ENCODE assay signal across 8 cellular contexts in genomic region chr20:62832212-62832922, GRCh38. TPM values are rescaled to one million over a fixed set of nuclear protein-coding genes. Genes with fewer than 3 reads are reported as not detected.
DNase-seq lines count a peak whose midpoint lies in the region; ATAC-seq and TF ChIP-seq lines count a peak whose summit lies in the region.

No MANE protein-coding gene starts in this region.

- H3K36me3 Mint-ChIP-seq in CD4-positive, alpha-beta T cell (ENCODE audit: low read depth) = no peaks in the 10 kb centered on the region
- no peaks in the 10 kb centered on the region for H3K36me3 Mint-ChIP-seq in activated naive CD8-positive, alpha-beta T cell treated with anti-CD3 and anti-CD28 coated beads, Interleukin-2, amount 10 ng/mL, durations not matched to agents 7 days and 5 days

- no peaks in the 10 kb centered on the region for H3K27me3 ChIP-seq in CD4-positive, alpha-beta T cell (ENCODE audit: control insufficient read depth, insufficient read depth, low read length)

- POLR2A ChIA-PET in CD4-positive, alpha-beta T cell (lab: Charles Lee) = no interaction called here
- POLR2A ChIA-PET in activated naive CD8-positive, alpha-beta T cell treated with anti-CD3 and anti-CD28 coated beads, Interleukin-2, amount 10 ng/mL, durations not matched to agents 7 days and 5 days (lab: Charles Lee) = interaction anchor here (0.6 to 0.7 kb wide), 2 partner anchors 26 to 39 kb away, joined by 3 read pairs; no protein-coding TSS in a partner anchor

- CTCF ChIA-PET in CD4-positive, alpha-beta T cell (lab: Charles Lee) = no interaction called here

- 65 to 74% methylated on average over 20 to 22 of the region's 22 CpGs for WGBS in mesodermal cell (ENCODE audit: insufficient coverage in 2 of 2), 2 experiments

- intact Hi-C loops in CD4-positive, alpha-beta T cell (cut with DNase I, micrococcal nuclease) = no loop called here

- DNase-seq in CD4-positive, alpha-beta T cell = peak in 1 of 10 experiments; percentile 38
- peak; percentile 93 for DNase-seq in NAMALWA (ENCODE audit: low spot score)
- DNase-seq in activated naive CD8-positive, alpha-beta T cell treated with anti-CD3 and anti-CD28 coated beads, Interleukin-2, amount 10 ng/mL, durations not matched to agents 7 days and 5 days = no peak
- no peak for DNase-seq in activated gamma-delta T cell treated with Interleukin-2 at 50 U/mL for 16 hours
- no peak for DNase-seq in activated gamma-delta T cell (lab: John Stamatoyannopoulos, UW)

- peak; percentile 46 for ATAC-seq in CD4-positive, alpha-beta T cell (ENCODE audit: poor library complexity)
- ATAC-seq in GM19043 (IDR thresholded peaks at IDR 0.05; ENCODE audit: low read depth, unreplicated experiment) = peak; percentile 51
- peak; percentile 87 for ATAC-seq in activated naive CD8-positive, alpha-beta T cell treated with anti-CD3 and anti-CD28 coated beads, Interleukin-2, amount 10 ng/mL, durations not matched to agents 7 days and 5 days (ENCODE audit: low read depth)
- no peak for ATAC-seq in HG03342 (IDR thresholded peaks at IDR 0.05; ENCODE audit: unreplicated experiment)

- peaks cover 10% of the 10 kb centered on the region for H3K4me1 ChIP-seq in mesodermal cell (ENCODE audit: control insufficient read depth, insufficient read depth, low read length, poor library complexity, severe bottlenecking)

- H3K9me3 Mint-ChIP-seq in CD4-positive, alpha-beta T cell = no peaks in the 10 kb centered on the region
- H3K9me3 Mint-ChIP-seq in activated naive CD8-positive, alpha-beta T cell treated with anti-CD3 and anti-CD28 coated beads, Interleukin-2, amount 10 ng/mL, durations not matched to agents 7 days and 5 days = no peaks in the 10 kb centered on the region

- no peak overlapping the region for H3K4me3 ChIP-seq in mesodermal cell (ENCODE audit: extremely low read depth, insufficient read depth, low read length, poor library complexity, severe bottlenecking)

- H3K9me3 ChIP-seq in CD4-positive, alpha-beta T cell (ENCODE audit: control insufficient read depth, low read length) = no peaks in the 10 kb centered on the region
- no peaks in the 10 kb centered on the region for H3K9me3 ChIP-seq in mesodermal cell (ENCODE audit: control insufficient read depth, low read length)

- no peak for TF ChIP-seq CTCF in CD4-positive, alpha-beta T cell (IDR thresholded peaks at IDR 0.05)

- peak overlapping the region; percentile 27 for H3K4me3 Mint-ChIP-seq in CD4-positive, alpha-beta T cell
- no peak overlapping the region for H3K4me3 Mint-ChIP-seq in activated naive CD8-positive, alpha-beta T cell treated with anti-CD3 and anti-CD28 coated beads, Interleukin-2, amount 10 ng/mL, durations not matched to agents 7 days and 5 days

- no peaks in the 10 kb centered on the region for H3K27me3 Mint-ChIP-seq in CD4-positive, alpha-beta T cell
- no peaks in the 10 kb centered on the region for H3K27me3 Mint-ChIP-seq in activated naive CD8-positive, alpha-beta T cell treated with anti-CD3 and anti-CD28 coated beads, Interleukin-2, amount 10 ng/mL, durations not matched to agents 7 days and 5 days

- peaks cover 57% of the 10 kb centered on the region for H3K36me3 ChIP-seq in mesodermal cell (ENCODE audit: control insufficient read depth, insufficient read depth, low read length)

- no peak overlapping the region for H3K27ac ChIP-seq in CD4-positive, alpha-beta T cell (ENCODE audit: low read depth, low read length)
- peak overlapping the region; percentile 29 for H3K27ac ChIP-seq in mesodermal cell (ENCODE audit: low read depth, low read length, severe bottlenecking)

- peaks cover 14% of the 10 kb centered on the region for H3K4me1 Mint-ChIP-seq in CD4-positive, alpha-beta T cell (ENCODE audit: low read depth)
- peaks cover 9% of the 10 kb centered on the region for H3K4me1 Mint-ChIP-seq in activated naive CD8-positive, alpha-beta T cell treated with anti-CD3 and anti-CD28 coated beads, Interleukin-2, amount 10 ng/mL, durations not matched to agents 7 days and 5 days

- no peak overlapping the region for H3K27ac Mint-ChIP-seq in CD4-positive, alpha-beta T cell
- H3K27ac Mint-ChIP-seq in activated naive CD8-positive, alpha-beta T cell treated with anti-CD3 and anti-CD28 coated beads, Interleukin-2, amount 10 ng/mL, durations not matched to agents 7 days and 5 days = peak overlapping the region; percentile 16

RNA-seq across cellular contexts. Expression of gene COL9A3, which starts 15.5 kb away (rescaled TPM):
- not detected for total RNA-seq in CD4-positive, alpha-beta T cell
- under 1 TPM; 0.42 to 0.82 TPM for total RNA-seq in activated naive CD8-positive, alpha-beta T cell treated with anti-CD3 and anti-CD28 coated beads, Interleukin-2, amount 10 ng/mL, durations not matched to agents 7 days and 5 days
- polyA plus RNA-seq in mesodermal cell (2013, experiment 1 of 2) = 118 TPM
- polyA plus RNA-seq in mesodermal cell (2013, experiment 2 of 2) = 97.0 TPM

RNA-seq across cellular contexts. Expression of gene OGFR, which starts 27.7 kb away (rescaled TPM):
- total RNA-seq in CD4-positive, alpha-beta T cell = 10 to 100 TPM; 54.5 to 56.0 TPM
- 10 to 100 TPM; 80.8 to 81.1 TPM for total RNA-seq in activated naive CD8-positive, alpha-beta T cell treated with anti-CD3 and anti-CD28 coated beads, Interleukin-2, amount 10 ng/mL, durations not matched to agents 7 days and 5 days
- polyA plus RNA-seq in mesodermal cell (2013, experiment 1 of 2) = 34.8 TPM
- polyA plus RNA-seq in mesodermal cell (2013, experiment 2 of 2) = 25.2 TPM

RNA-seq across cellular contexts. Expression of gene TCFL5, which starts 29.3 kb away (rescaled TPM):
- total RNA-seq in CD4-positive, alpha-beta T cell = 1 to 10 TPM; 5.9 to 6.3 TPM
- total RNA-seq in activated naive CD8-positive, alpha-beta T cell treated with anti-CD3 and anti-CD28 coated beads, Interleukin-2, amount 10 ng/mL, durations not matched to agents 7 days and 5 days = 10 to 100 TPM in 1 of 2 experiments, 1 to 10 TPM in 1; 9.3 to 10.1 TPM
- 15.6 TPM for polyA plus RNA-seq in mesodermal cell (2013, experiment 1 of 2)
- polyA plus RNA-seq in mesodermal cell (2013, experiment 2 of 2) = 14.9 TPM

RNA-seq across cellular contexts. Expression of gene MRGBP, which starts 36.1 kb away (rescaled TPM):
- total RNA-seq in CD4-positive, alpha-beta T cell = 1 to 10 TPM; 7.4 to 7.9 TPM
- total RNA-seq in activated naive CD8-positive, alpha-beta T cell treated with anti-CD3 and anti-CD28 coated beads, Interleukin-2, amount 10 ng/mL, durations not matched to agents 7 days and 5 days = 10 to 100 TPM; 17.9 to 18.9 TPM
- polyA plus RNA-seq in mesodermal cell (2013, experiment 1 of 2) = 21.0 TPM
- 20.1 TPM for polyA plus RNA-seq in mesodermal cell (2013, experiment 2 of 2)
